2 cellular contexts compared by ENCODE assay signal in the genomic region with DNA sequence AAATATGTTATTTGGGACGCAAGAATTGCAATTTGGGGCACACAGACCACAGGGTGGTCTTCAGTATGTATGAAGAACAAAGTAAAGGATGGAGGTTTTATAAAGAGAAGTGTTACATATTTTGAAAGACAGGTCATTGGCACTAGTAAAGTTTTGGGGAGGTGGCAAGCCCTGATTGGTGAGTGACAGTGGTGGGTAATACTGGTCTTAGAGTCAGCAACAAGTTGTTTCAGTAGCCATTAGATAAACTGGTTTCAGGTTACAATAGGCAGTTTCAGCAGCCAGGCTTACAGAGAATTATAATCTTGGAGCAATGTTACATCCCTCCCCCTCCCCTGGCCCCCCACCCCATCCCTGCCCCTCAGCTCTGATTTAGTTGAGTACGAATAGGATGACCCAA.
TF ChIP-seq lines count a peak whose summit lies in the region.

No MANE protein-coding gene starts in this region.

TF ChIP-seq in IMR-90, 13 proteins besides CTCF, POLR2A, EP300 and RAD21:
- no peak for TF ChIP-seq MAZ (IDR thresholded peaks at IDR 0.05; ENCODE audit: borderline replicate concordance, low read depth, low read length)
- no peak for TF ChIP-seq RCOR1 (IDR thresholded peaks at IDR 0.05; ENCODE audit: insufficient replicate concordance, low read length)
- TF ChIP-seq BHLHE40 (IDR thresholded peaks at IDR 0.05; ENCODE audit: low read depth, low read length), result no peak
- TF ChIP-seq SMC3 (IDR thresholded peaks at IDR 0.05; ENCODE audit: low read depth, low read length), result no peak
- no peak for TF ChIP-seq MXI1 (IDR thresholded peaks at IDR 0.05; ENCODE audit: borderline replicate concordance, low read depth, low read length)
- no peak for TF ChIP-seq ELK1 (IDR thresholded peaks at IDR 0.05; ENCODE audit: borderline replicate concordance, low read depth, low read length)
- no peak for TF ChIP-seq FOS (IDR thresholded peaks at IDR 0.05; ENCODE audit: low read depth, low read length)
- TF ChIP-seq MAFK (IDR thresholded peaks at IDR 0.05; ENCODE audit: low read depth, low read length), result no peak
- TF ChIP-seq USF2 (IDR thresholded peaks at IDR 0.05; ENCODE audit: low read depth, low read length), result no peak
- no peak for TF ChIP-seq CEBPB (IDR thresholded peaks at IDR 0.05; ENCODE audit: low read depth, low read length)
- TF ChIP-seq CHD1 (IDR thresholded peaks at IDR 0.05; ENCODE audit: low read depth, low read length), result no peak
- TF ChIP-seq RFX5 (IDR thresholded peaks at IDR 0.05; ENCODE audit: low read depth, low read length), result no peak
- no peak for TF ChIP-seq NFE2L2 (IDR thresholded peaks at IDR 0.05; ENCODE audit: low read depth, low read length)

TF ChIP-seq in GM12878, 131 proteins besides CTCF, POLR2A, EP300 and RAD21:
- TF ChIP-seq, protein P1, sequence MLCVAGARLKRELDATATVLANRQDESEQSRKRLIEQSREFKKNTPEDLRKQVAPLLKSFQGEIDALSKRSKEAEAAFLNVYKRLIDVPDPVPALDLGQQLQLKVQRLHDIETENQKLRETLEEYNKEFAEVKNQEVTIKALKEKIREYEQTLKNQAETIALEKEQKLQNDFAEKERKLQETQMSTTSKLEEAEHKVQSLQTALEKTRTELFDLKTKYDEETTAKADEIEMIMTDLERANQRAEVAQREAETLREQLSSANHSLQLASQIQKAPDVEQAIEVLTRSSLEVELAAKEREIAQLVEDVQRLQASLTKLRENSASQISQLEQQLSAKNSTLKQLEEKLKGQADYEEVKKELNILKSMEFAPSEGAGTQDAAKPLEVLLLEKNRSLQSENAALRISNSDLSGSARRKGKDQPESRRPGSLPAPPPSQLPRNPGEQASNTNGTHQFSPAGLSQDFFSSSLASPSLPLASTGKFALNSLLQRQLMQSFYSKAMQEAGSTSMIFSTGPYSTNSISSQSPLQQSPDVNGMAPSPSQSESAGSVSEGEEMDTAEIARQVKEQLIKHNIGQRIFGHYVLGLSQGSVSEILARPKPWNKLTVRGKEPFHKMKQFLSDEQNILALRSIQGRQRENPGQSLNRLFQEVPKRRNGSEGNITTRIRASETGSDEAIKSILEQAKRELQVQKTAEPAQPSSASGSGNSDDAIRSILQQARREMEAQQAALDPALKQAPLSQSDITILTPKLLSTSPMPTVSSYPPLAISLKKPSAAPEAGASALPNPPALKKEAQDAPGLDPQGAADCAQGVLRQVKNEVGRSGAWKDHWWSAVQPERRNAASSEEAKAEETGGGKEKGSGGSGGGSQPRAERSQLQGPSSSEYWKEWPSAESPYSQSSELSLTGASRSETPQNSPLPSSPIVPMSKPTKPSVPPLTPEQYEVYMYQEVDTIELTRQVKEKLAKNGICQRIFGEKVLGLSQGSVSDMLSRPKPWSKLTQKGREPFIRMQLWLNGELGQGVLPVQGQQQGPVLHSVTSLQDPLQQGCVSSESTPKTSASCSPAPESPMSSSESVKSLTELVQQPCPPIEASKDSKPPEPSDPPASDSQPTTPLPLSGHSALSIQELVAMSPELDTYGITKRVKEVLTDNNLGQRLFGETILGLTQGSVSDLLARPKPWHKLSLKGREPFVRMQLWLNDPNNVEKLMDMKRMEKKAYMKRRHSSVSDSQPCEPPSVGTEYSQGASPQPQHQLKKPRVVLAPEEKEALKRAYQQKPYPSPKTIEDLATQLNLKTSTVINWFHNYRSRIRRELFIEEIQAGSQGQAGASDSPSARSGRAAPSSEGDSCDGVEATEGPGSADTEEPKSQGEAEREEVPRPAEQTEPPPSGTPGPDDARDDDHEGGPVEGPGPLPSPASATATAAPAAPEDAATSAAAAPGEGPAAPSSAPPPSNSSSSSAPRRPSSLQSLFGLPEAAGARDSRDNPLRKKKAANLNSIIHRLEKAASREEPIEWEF (IDR thresholded peaks at IDR 0.05; ENCODE audit: insufficient replicate concordance, low read depth, low read length), result no peak
- TF ChIP-seq POLR2AphosphoS5 (IDR thresholded peaks at IDR 0.05; ENCODE audit: low read length), result no peak
- peak; percentile 65; the same call in 1 of the 2 replicates for TF ChIP-seq PKNOX1 (IDR thresholded peaks at IDR 0.05)
- no peak for TF ChIP-seq HCFC1 (IDR thresholded peaks at IDR 0.05; ENCODE audit: low read length)
